8 cellular contexts compared by ENCODE assay signal in the genomic region with DNA sequence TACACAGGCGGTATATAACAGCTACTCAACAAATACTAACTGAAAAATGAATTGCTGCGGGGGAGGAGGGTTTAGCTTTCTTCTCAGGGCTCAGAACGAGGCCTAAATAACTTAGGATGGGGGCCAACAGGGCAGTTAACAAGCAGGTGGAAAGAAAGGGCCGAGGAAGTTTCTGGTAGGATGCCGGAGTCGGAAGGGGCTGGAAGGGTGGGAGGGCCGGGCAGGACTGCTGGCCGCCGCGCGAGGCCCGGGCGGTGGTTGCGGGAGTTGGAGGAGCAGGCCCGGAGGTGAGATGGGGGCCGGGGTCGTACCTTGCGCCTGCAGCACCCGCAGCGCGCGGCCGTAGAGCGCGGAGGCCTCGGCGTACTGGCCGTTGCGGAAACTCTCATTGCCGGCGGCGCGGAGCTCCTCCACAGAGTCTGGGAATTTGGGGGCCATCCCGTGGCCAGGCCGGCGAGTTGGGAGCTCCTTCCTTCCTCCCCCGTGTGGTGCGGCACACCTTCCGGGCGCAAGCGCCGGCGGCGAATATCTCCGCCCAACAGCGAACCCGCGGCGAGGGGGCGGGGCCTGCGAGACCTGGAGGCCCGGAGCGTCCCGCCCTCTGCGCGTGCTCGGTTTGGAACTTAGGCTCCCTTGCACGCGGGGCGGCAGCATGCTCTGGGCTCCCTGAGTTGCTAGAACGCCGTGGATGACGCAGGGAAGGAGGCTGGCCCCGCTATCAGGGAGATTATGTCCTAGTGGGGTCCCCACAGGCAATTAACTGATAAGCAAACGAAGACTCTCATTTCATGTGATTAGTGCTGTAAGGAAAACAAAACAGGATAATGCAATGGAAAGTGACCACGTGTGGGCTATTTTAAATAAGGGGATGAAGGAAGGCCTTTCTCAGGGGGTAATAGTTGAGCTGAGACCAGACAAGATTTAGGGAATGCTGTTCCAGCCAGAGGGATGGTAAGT. TPM values are rescaled to one million over a fixed set of nuclear protein-coding genes. Genes with fewer than 3 reads are reported as not detected.
DNase-seq lines count a peak whose midpoint lies in the region; ATAC-seq and TF ChIP-seq lines count a peak whose summit lies in the region.

A gene with protein sequence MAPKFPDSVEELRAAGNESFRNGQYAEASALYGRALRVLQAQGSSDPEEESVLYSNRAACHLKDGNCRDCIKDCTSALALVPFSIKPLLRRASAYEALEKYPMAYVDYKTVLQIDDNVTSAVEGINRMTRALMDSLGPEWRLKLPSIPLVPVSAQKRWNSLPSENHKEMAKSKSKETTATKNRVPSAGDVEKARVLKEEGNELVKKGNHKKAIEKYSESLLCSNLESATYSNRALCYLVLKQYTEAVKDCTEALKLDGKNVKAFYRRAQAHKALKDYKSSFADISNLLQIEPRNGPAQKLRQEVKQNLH (minus strand): TSS at position 502 of the 957 bp plus-strand sequence. CDS start 64 bp downstream, at position 438.

- H3K36me3 ChIP-seq in PC-3 (ENCODE audit: low read depth, low read length): peaks cover 27% of the 10 kb centered on the region
- peaks cover 3% of the 10 kb centered on the region for H3K36me3 ChIP-seq in mucosa of descending colon (ENCODE audit: low read depth)

- DNase-seq in DMS153 (lab: John Stamatoyannopoulos, UW) (peak; percentile 81), PC-3 (peak; percentile 97), activated T-cell treated with anti-CD3 and anti-CD28 coated beads for 48 hours (ENCODE audit: low read depth) (peak; percentile 97), epithelial cell of esophagus (ENCODE audit: low read depth) (peak; percentile 94), mucosa of descending colon (peak; percentile 97 to 99 (median 98))
- peak; percentile 89 for DNase-seq in Jurkat, Clone E6-1 (ENCODE audit: low read depth, low spot score)
- peak; percentile 88 to 90 for DNase-seq in stimulated activated CD8-positive, alpha-beta memory T cell treated with anti-CD3 and anti-CD28 coated beads, Interleukin-4, amount 100 ng/mL, for 1 hour (ENCODE audit: low read depth in 2 of 2, low spot score in 1 of 2)

- H3K9me2 ChIP-seq in PC-3 (replicated peaks; ENCODE audit: low read length): no peaks in the 10 kb centered on the region

- intact Hi-C loops in PC-3 (cut with micrococcal nuclease) (loop anchor here (2.0 kb wide), 1 partner anchor 49 kb away; a partner anchor contains a TSS), mucosa of descending colon (cut with DNase I, micrococcal nuclease) (no loop called here)

- peak; percentile 88 for ATAC-seq in GM21619 (IDR thresholded peaks at IDR 0.05; ENCODE audit: unreplicated experiment)
- ATAC-seq in PC-3: peak; percentile 83
- ATAC-seq in mucosa of descending colon: peak; percentile 99

- H3K27ac ChIP-seq in PC-3 (ENCODE audit: low read length): peak within 1 kb of the TSS; percentile 89

- H3K4me1 ChIP-seq in PC-3 (ENCODE audit: insufficient read depth, low read length): peaks cover 47% of the 10 kb centered on the region
- H3K4me1 ChIP-seq in mucosa of descending colon (ENCODE audit: low read depth): peaks cover 6% of the 10 kb centered on the region

- no TSS peak for BruUV-seq in PC-3 (replicated peaks; lab: Mats Ljungman, UMichigan)

- H3K27me3 ChIP-seq in PC-3 (ENCODE audit: low read length): no peaks in the 10 kb centered on the region

- no peaks in the 10 kb centered on the region for H3K9me3 ChIP-seq in PC-3 (ENCODE audit: low read length)
- no peaks in the 10 kb centered on the region for H3K9me3 ChIP-seq in mucosa of descending colon

- no peaks in the 10 kb centered on the region for H3F3A ChIP-seq in PC-3 (ENCODE audit: low read length, unreplicated experiment)

- TF ChIP-seq CTCF in PC-3 (conservative IDR thresholded peaks at IDR 0.05; ENCODE audit: low read depth, low read length) (no peak), epithelial cell of esophagus (IDR thresholded peaks at IDR 0.05; ENCODE audit: insufficient read depth, low read depth, low read length, missing control alignments) (no peak), mucosa of descending colon (IDR thresholded peaks at IDR 0.05) (no peak)

- CTCF ChIA-PET in PC-3 (lab: Charles Lee): interaction anchor here (0.6 to 2.0 kb wide), 4 partner anchors 12 to 119 kb away, joined by 4 to 6 read pairs (median 4); no protein-coding TSS in a partner anchor

- H3K9ac ChIP-seq in PC-3 (ENCODE audit: low read length): peak within 1 kb of the TSS; percentile 91

- POLR2A ChIA-PET in PC-3 (lab: Charles Lee; ENCODE audit: unreplicated experiment): interaction anchor here (0.6 to 0.9 kb wide), 2 partner anchors 103 to 314 kb away, joined by 4 to 8 read pairs; no protein-coding TSS in a partner anchor

- peak within 1 kb of the TSS; percentile 86 for H3K4me3 ChIP-seq in Jurkat, Clone E6-1 (ENCODE audit: low read length)
- peak within 1 kb of the TSS; percentile 79 for H3K4me3 ChIP-seq in PC-3 (ENCODE audit: low read length)
- peak within 1 kb of the TSS; percentile 68 for H3K4me3 ChIP-seq in epithelial cell of esophagus (ENCODE audit: low read length)
- peak within 1 kb of the TSS; percentile 58 for H3K4me3 ChIP-seq in mucosa of descending colon

- H3K4me2 ChIP-seq in PC-3 (ENCODE audit: low read length): peak within 1 kb of the TSS; percentile 93

- H4K20me1 ChIP-seq in PC-3 (ENCODE audit: low read length): peaks cover 39% of the 10 kb centered on the region

- H2AFZ ChIP-seq in PC-3 (ENCODE audit: low read length): peak within 1 kb of the TSS; percentile 60

- H3K79me2 ChIP-seq in PC-3 (ENCODE audit: low read length): peaks cover 50% of the 10 kb centered on the region

RNA-seq across cellular contexts. Expression of the gene that starts here (rescaled TPM):
- 62.6 TPM for polyA plus RNA-seq in Jurkat, Clone E6-1 (2012; ENCODE audit: insufficient read depth, insufficient read length)
- 103 and 120 TPM in 2 replicates for total RNA-seq in PC-3 (2014; rRNA removed)
- total RNA-seq in mucosa of descending colon: 10 to 100 TPM; 10.9 to 15.4 (median 13.3) TPM

Comparison
In these comparisons a context has a peak if more than half of its experiments do, and no peak if none do; other contexts are left out.
1. Peak in every context shown above with its lines: DNase-seq, ATAC-seq, H3K4me3 ChIP-seq and H3K27ac ChIP-seq.